Comparison of ENCODE assay signal across 18 cellular contexts in the genomic region with DNA sequence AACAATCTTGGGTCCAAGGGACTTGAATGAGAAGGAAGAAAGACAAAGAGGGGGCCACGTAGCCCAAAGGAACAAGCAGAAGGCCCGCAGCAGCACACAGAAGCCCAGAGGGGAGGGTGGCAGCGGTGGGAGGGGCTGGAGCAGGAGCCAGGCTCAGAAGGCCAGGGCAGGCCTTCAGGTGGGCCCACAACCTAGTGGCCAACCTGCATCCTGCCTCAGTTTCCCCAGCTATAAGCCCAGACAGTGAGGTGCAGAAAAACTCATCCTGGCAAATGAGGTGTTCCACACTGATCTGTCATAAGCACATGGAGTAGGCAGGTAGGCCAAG. TPM values are rescaled to one million over a fixed set of nuclear protein-coding genes. Genes with fewer than 3 reads are reported as not detected.
DNase-seq lines count a peak whose midpoint lies in the region; TF ChIP-seq lines count a peak whose summit lies in the region.
"Had no signal": no experiment of that assay in that cellular context is flagged by ENCODE, and none has a peak within 500 bp of the region (broad histone marks: within the 10 kb centered on the region; RNA-seq: fewer than 3 reads in every experiment).

No MANE protein-coding gene starts in this region.

- in situ Hi-C loops in mammary epithelial cell (cut with MboI; ENCODE audit: low sequenced_read_pairs in 2 of 2) = no loop called here

- 100% methylated on average over 3 of the region's 3 CpGs for WGBS in mammary epithelial cell (ENCODE audit: low coverage, missing lambda C conversion rate)

- CTCF ChIA-PET in MCF 10A (lab: Yijun Ruan, JAX) = no interaction called here
- CTCF ChIA-PET in mammary epithelial cell (lab: Charles Lee; ENCODE audit: low non-redundant PET) = no interaction called here

- no peak overlapping the region for H3K9ac ChIP-seq in mammary epithelial cell (ENCODE audit: insufficient read depth, low read length)
- H3K9ac ChIP-seq: GM23248 had no signal

- no peaks in the 10 kb centered on the region for H4K20me1 ChIP-seq in mammary epithelial cell (ENCODE audit: insufficient read depth, low read length)
- H4K20me1 ChIP-seq: BLaER1 treated with 17β-estradiol and CSF1 and Interleukin-3, amounts not matched to agents 10 nM and 100 nM had no signal

- H3K27me3 ChIP-seq in mammary epithelial cell (ENCODE audit: insufficient read depth, low read length) (no peaks in the 10 kb centered on the region), uterus (no peaks in the 10 kb centered on the region)
- H3K27me3 ChIP-seq: BLaER1 treated with 17β-estradiol and CSF1 and Interleukin-3, amounts not matched to agents 10 nM and 100 nM had no signal

- H3K9me3 Mint-ChIP-seq in MCF 10A (ENCODE audit: unreplicated experiment) (no peaks in the 10 kb centered on the region), osteocyte (ENCODE audit: unreplicated experiment) (no peaks in the 10 kb centered on the region)
- H3K9me3 Mint-ChIP-seq: CD8-positive, alpha-beta memory T cell had no signal

- TF ChIP-seq CTCF in MCF 10A (IDR thresholded peaks at IDR 0.05; ENCODE audit: unreplicated experiment) (no peak), mammary epithelial cell (conservative IDR thresholded peaks at IDR 0.05 in 1 of 2, IDR thresholded peaks at IDR 0.05 in 1 of 2; ENCODE audit: extremely low read depth in 1 of 2, insufficient read depth in 1 of 2, low read depth in 1 of 2, low read length in 2 of 2) (no peak), coronary artery (IDR thresholded peaks at IDR 0.05) (no peak), osteocyte (IDR thresholded peaks at IDR 0.05) (no peak), uterus (IDR thresholded peaks at IDR 0.05) (no peak)

- TF ChIP-seq POLR2A in uterus (IDR thresholded peaks at IDR 0.05) = no peak

- H3K27me3 Mint-ChIP-seq in MCF 10A (ENCODE audit: insufficient read depth, unreplicated experiment) (no peaks in the 10 kb centered on the region), osteocyte (ENCODE audit: unreplicated experiment) (no peaks in the 10 kb centered on the region)

- dilution Hi-C loops in mammary epithelial cell (cut with HindIII; ENCODE audit: low sequenced_read_pairs) = no loop called here

- H3K4me3 ChIP-seq in mammary epithelial cell (replicated peaks in 1 of 3; ENCODE audit: insufficient read depth in 1 of 3, low read depth in 2 of 3, low read length in 3 of 3) (no peak overlapping the region), coronary artery (no peak overlapping the region), uterus (no peak overlapping the region)
- H3K4me3 ChIP-seq: BLaER1 treated with 17β-estradiol and CSF1 and Interleukin-3, amounts not matched to agents 10 nM and 100 nM; GM23248 had no signal

- no TSS peak for BruUV-seq in MCF 10A (replicated peaks; lab: Mats Ljungman, UMichigan)
- no TSS peak for BruUV-seq in mammary epithelial cell (replicated peaks; lab: Mats Ljungman, UMichigan)

- H3K27ac ChIP-seq in mammary epithelial cell (ENCODE audit: insufficient read depth, low read depth, low read length) = no peak overlapping the region
- H3K27ac ChIP-seq in coronary artery = peak overlapping the region; percentile 49 to 80
- peak overlapping the region; percentile 26 to 57 for H3K27ac ChIP-seq in uterus

- H3K36me3 ChIP-seq in mammary epithelial cell (ENCODE audit: insufficient read depth, low read length) (peaks cover 5% of the 10 kb centered on the region), uterus (no peaks in the 10 kb centered on the region)
- H3K36me3 ChIP-seq: BLaER1 treated with 17β-estradiol and CSF1 and Interleukin-3, amounts not matched to agents 10 nM and 100 nM had no signal

- H3K36me3 Mint-ChIP-seq in MCF 10A (ENCODE audit: insufficient read depth, unreplicated experiment) (peaks cover under 1% of the 10 kb centered on the region), osteocyte (ENCODE audit: unreplicated experiment) (peaks cover 41% of the 10 kb centered on the region)
- H3K36me3 Mint-ChIP-seq: CD8-positive, alpha-beta memory T cell had no signal

- intact Hi-C loops in MCF 10A (cut with micrococcal nuclease) = loop anchor here (10.0 kb wide), 1 partner anchor 677 kb away; no protein-coding TSS in a partner anchor
- intact Hi-C loops in mammary epithelial cell (cut with micrococcal nuclease) = no loop called here
- intact Hi-C loops in uterus (cut with DNase I; ENCODE audit: low total_unique reads) = no loop called here

- POLR2A ChIA-PET in MCF 10A (lab: Yijun Ruan, JAX) = no interaction called here

- H3K4me1 ChIP-seq in mammary epithelial cell (ENCODE audit: insufficient read depth, low read length) (peaks cover 74% of the 10 kb centered on the region), uterus (peaks cover 2 to 7% of the 10 kb centered on the region in 2 donors)

- H3K27ac Mint-ChIP-seq in MCF 10A (ENCODE audit: low read depth, unreplicated experiment) (peak overlapping the region; percentile 81), osteocyte (ENCODE audit: unreplicated experiment) (peak overlapping the region; percentile 65)
- H3K27ac Mint-ChIP-seq: CD8-positive, alpha-beta memory T cell had no signal

- H3K9me3 ChIP-seq in mammary epithelial cell (replicated peaks; ENCODE audit: insufficient read depth, low read length) = no peaks in the 10 kb centered on the region
- H3K9me3 ChIP-seq in uterus = no peaks in the 10 kb centered on the region
- H3K9me3 ChIP-seq: BLaER1 treated with 17β-estradiol and CSF1 and Interleukin-3, amounts not matched to agents 10 nM and 100 nM had no signal

- H3K79me2 ChIP-seq in mammary epithelial cell (ENCODE audit: insufficient read depth, low read length) = peaks cover 74% of the 10 kb centered on the region

- no peak overlapping the region for H3K4me2 ChIP-seq in mammary epithelial cell (ENCODE audit: insufficient read depth, low read depth, low read length)

- no peak overlapping the region for H2AFZ ChIP-seq in mammary epithelial cell (ENCODE audit: low read depth, low read length)
- H2AFZ ChIP-seq: GM23248 had no signal

- DNase-seq in MCF 10A (ENCODE audit: unreplicated experiment) (no peak), mammary epithelial cell (no peak), coronary artery (ENCODE audit: low spot score) (no peak), osteocyte (ENCODE audit: extremely low spot score, unreplicated experiment) (no peak), uterus (no peak), pons (ENCODE audit: low spot score) (no peak), HCEC 1CT (no peak)
- no peak for DNase-seq in activated naive CD4-positive, alpha-beta T cell treated with Interleukin-2 at 50 U/mL for 16 hours
- DNase-seq: 8988T; CD8-positive, alpha-beta memory T cell; DMS79 treated with DMSO at 0.1 percent for 48 hours; KG1; NCI-H146; NCI-H2081 treated with DMSO at 0.1 percent for 48 hours; NCI-H510A treated with DMSO at 0.1 percent for 48 hours; NCI-H82 had no signal

- H3K4me3 Mint-ChIP-seq in MCF 10A (ENCODE audit: unreplicated experiment) (no peak overlapping the region), osteocyte (ENCODE audit: unreplicated experiment) (no peak overlapping the region)
- H3K4me3 Mint-ChIP-seq: CD8-positive, alpha-beta memory T cell had no signal

- peaks cover 50% of the 10 kb centered on the region for H3K4me1 Mint-ChIP-seq in MCF 10A (ENCODE audit: insufficient read depth, unreplicated experiment)
- peaks cover 77% of the 10 kb centered on the region for H3K4me1 Mint-ChIP-seq in osteocyte (ENCODE audit: unreplicated experiment)

RNA-seq across cellular contexts. Expression of a gene that starts 34.1 kb away (rescaled TPM):
- total RNA-seq in MCF 10A (2022) (9.1 and 16.8 TPM in 2 replicates), mammary epithelial cell (100 to 1,000 TPM; 104 to 322 TPM), osteocyte (377 and 379 TPM in 2 replicates), uterus (10 to 100 TPM; 18.8 to 70.6 (median 35.1) TPM)
- 56.3 TPM for polyA plus RNA-seq in mammary epithelial cell
- polyA minus RNA-seq in mammary epithelial cell = 131 TPM
